Comparison of ENCODE assay signal across 17 cellular contexts in the genomic region with DNA sequence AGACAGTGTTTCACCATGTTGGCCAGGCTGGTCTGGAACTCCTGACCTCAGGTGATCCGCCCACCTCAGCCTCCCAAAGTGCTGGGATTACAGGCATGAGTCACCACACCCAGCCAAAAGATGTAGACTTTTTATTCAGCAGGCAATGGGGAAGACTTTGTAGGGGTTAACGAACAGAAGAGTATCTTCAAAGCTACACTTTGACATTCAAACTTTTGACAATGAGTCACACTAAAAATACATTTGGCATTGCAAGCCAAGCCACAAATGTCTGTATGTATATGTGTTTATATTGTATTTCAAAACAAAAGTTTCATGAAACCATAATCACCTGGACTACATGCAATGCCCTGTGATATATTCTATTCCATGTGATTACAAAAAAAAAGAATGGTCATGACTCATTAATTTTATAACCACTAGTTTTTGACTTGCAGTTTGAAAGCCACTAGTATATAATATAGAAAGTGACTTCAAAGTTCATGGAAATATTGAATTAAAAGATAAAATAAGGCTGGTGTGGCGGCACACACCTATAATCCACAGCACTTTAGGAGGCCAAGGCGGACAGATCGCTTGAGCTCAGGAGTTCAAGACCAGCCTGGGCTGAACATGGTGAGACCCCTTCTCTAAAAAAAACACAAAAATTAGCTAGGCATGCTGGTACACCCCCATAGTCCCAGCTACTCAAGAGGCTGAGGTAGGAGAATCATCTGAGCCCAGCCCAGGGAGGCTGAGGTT. TPM values are rescaled to one million over a fixed set of nuclear protein-coding genes. Genes with fewer than 3 reads are reported as not detected.
DNase-seq lines count a peak whose midpoint lies in the region; ATAC-seq, FAIRE-seq and TF ChIP-seq lines count a peak whose summit lies in the region.
"Had no signal": no experiment of that assay in that cellular context is flagged by ENCODE, and none has a peak within 500 bp of the region (broad histone marks: within the 10 kb centered on the region; RNA-seq: fewer than 3 reads in every experiment).

No MANE protein-coding gene starts in this region.

- CTCF ChIA-PET in activated naive CD4-positive, alpha-beta T cell treated with anti-CD3 and anti-CD28 coated beads for 36 hours (lab: Charles Lee) = interaction anchor here (0.6 to 1.8 kb wide), 4 partner anchors 13 to 172 kb away, joined by 3 to 9 read pairs (median 4); no protein-coding TSS in a partner anchor

- intact Hi-C loops in activated naive CD4-positive, alpha-beta T cell treated with anti-CD3 and anti-CD28 coated beads for 36 hours (cut with micrococcal nuclease) = loop anchor here (1.0 kb wide), 2 partner anchors 8 to 17 kb away; a partner anchor contains a TSS
- intact Hi-C loops in stomach (cut with DNase I; ENCODE audit: low total_unique reads) = no loop called here

- H3K27ac ChIP-seq in stomach = no peak overlapping the region
- H3K27ac ChIP-seq: adrenal gland, dorsolateral prefrontal cortex, gastroesophageal sphincter, ovary, upper lobe of right lung had no signal

- no peaks in the 10 kb centered on the region for H3K9me3 ChIP-seq in stomach
- H3K9me3 ChIP-seq: adrenal gland, gastroesophageal sphincter, ovary, upper lobe of right lung had no signal

- H3K4me1 ChIP-seq in stomach = no peaks in the 10 kb centered on the region
- H3K4me1 ChIP-seq: adrenal gland, gastroesophageal sphincter, upper lobe of right lung had no signal

- H3K27me3 ChIP-seq in bronchial epithelial cell (ENCODE audit: control insufficient read depth, insufficient read depth, low read length) = no peaks in the 10 kb centered on the region
- H3K27me3 ChIP-seq in stomach = no peaks in the 10 kb centered on the region
- H3K27me3 ChIP-seq: adrenal gland, dorsolateral prefrontal cortex, gastroesophageal sphincter, ovary, upper lobe of right lung had no signal

- peaks cover 52% of the 10 kb centered on the region for H3K36me3 Mint-ChIP-seq in activated naive CD4-positive, alpha-beta T cell treated with anti-CD3 and anti-CD28 coated beads for 36 hours (ENCODE audit: low read depth)
- H3K36me3 Mint-ChIP-seq in stimulated activated effector memory CD8-positive, alpha-beta T cell treated with anti-CD3 and anti-CD28 coated beads, Interleukin-12 subunit alpha, Interleukin-12 subunit beta, amount 100 ng/mL, for 72 hours = peaks cover 100% of the 10 kb centered on the region

- WGBS in stomach, 5 donors = 85 to 92% (median 87%) methylated on average over 5 of the region's 5 CpGs

- peaks cover 39% of the 10 kb centered on the region for H3K4me1 Mint-ChIP-seq in activated naive CD4-positive, alpha-beta T cell treated with anti-CD3 and anti-CD28 coated beads for 36 hours (ENCODE audit: low read depth)
- peaks cover 21% of the 10 kb centered on the region for H3K4me1 Mint-ChIP-seq in stimulated activated effector memory CD8-positive, alpha-beta T cell treated with anti-CD3 and anti-CD28 coated beads, Interleukin-12 subunit alpha, Interleukin-12 subunit beta, amount 100 ng/mL, for 72 hours

- TF ChIP-seq CTCF in bronchial epithelial cell (IDR thresholded peaks at IDR 0.05; ENCODE audit: insufficient read depth, low read length, severe bottlenecking) (no peak), stomach (IDR thresholded peaks at IDR 0.05) (no peak)

- no peaks in the 10 kb centered on the region for H3K27me3 Mint-ChIP-seq in activated naive CD4-positive, alpha-beta T cell treated with anti-CD3 and anti-CD28 coated beads for 36 hours (ENCODE audit: low read depth)

- no peaks in the 10 kb centered on the region for H3K9me3 Mint-ChIP-seq in activated naive CD4-positive, alpha-beta T cell treated with anti-CD3 and anti-CD28 coated beads for 36 hours
- no peaks in the 10 kb centered on the region for H3K9me3 Mint-ChIP-seq in stimulated activated effector memory CD8-positive, alpha-beta T cell treated with anti-CD3 and anti-CD28 coated beads, Interleukin-12 subunit alpha, Interleukin-12 subunit beta, amount 100 ng/mL, for 72 hours

- no peak for DNase-seq in activated naive CD4-positive, alpha-beta T cell treated with anti-CD3 and anti-CD28 coated beads for 36 hours
- DNase-seq in activated naive CD4-positive, alpha-beta T cell treated with anti-CD3 and anti-CD28 coated beads, Interleukin-2, amount 50 U/mL, for 16 hours = no peak
- DNase-seq in SW480 (ENCODE audit: low spot score) = peak; percentile 59
- DNase-seq in bronchial epithelial cell (ENCODE audit: low read depth) = peak; percentile 36
- peak in 1 of 2 donors; percentile 49 for DNase-seq in stimulated activated effector memory CD8-positive, alpha-beta T cell treated with anti-CD3 and anti-CD28 coated beads, Interleukin-12 subunit alpha, Interleukin-12 subunit beta, amount 100 ng/mL, for 72 hours (ENCODE audit: low spot score in 2 of 2)
- no peak for DNase-seq in NCI-H1930 (lab: John Stamatoyannopoulos, UW)
- no peak for DNase-seq in stomach
- DNase-seq in dermis blood vessel endothelial cell = no peak
- DNase-seq: adrenal gland, DMS53, dorsolateral prefrontal cortex, NCI-H1105 treated with DMSO at 0.1 percent for 48 hours, NCI-H446, OCI-M1, ovary, upper lobe of right lung had no signal

- peak; percentile 70 for ATAC-seq in stimulated activated effector memory CD8-positive, alpha-beta T cell treated with anti-CD3 and anti-CD28 coated beads, Interleukin-12 subunit alpha, Interleukin-12 subunit beta, amount 100 ng/mL, for 72 hours
- ATAC-seq: gastroesophageal sphincter, upper lobe of right lung had no signal

- H3K4me3 ChIP-seq in bronchial epithelial cell (ENCODE audit: low read depth, low read length) (no peak overlapping the region), stomach (no peak overlapping the region)
- H3K4me3 ChIP-seq: adrenal gland, dorsolateral prefrontal cortex, gastroesophageal sphincter, ovary, upper lobe of right lung had no signal

- H3K4me3 Mint-ChIP-seq in activated naive CD4-positive, alpha-beta T cell treated with anti-CD3 and anti-CD28 coated beads for 36 hours = no peak overlapping the region
- no peak overlapping the region for H3K4me3 Mint-ChIP-seq in stimulated activated effector memory CD8-positive, alpha-beta T cell treated with anti-CD3 and anti-CD28 coated beads, Interleukin-12 subunit alpha, Interleukin-12 subunit beta, amount 100 ng/mL, for 72 hours

- TF ChIP-seq POLR2A in stomach (IDR thresholded peaks at IDR 0.05) = no peak

- peak overlapping the region; percentile 72 for H3K27ac Mint-ChIP-seq in activated naive CD4-positive, alpha-beta T cell treated with anti-CD3 and anti-CD28 coated beads for 36 hours
- H3K27ac Mint-ChIP-seq in stimulated activated effector memory CD8-positive, alpha-beta T cell treated with anti-CD3 and anti-CD28 coated beads, Interleukin-12 subunit alpha, Interleukin-12 subunit beta, amount 100 ng/mL, for 72 hours = peak overlapping the region; percentile 74

- no peak for TF ChIP-seq EP300 in stomach (IDR thresholded peaks at IDR 0.05)

- H3K36me3 ChIP-seq in bronchial epithelial cell (ENCODE audit: control insufficient read depth, insufficient read depth, low read length) (peaks cover 13% of the 10 kb centered on the region), stomach (peaks cover 0 to 100% (median 96%) of the 10 kb centered on the region in 4 donors)
- H3K36me3 ChIP-seq: ovary had no signal

- FAIRE-seq in bronchial epithelial cell (lab: Jason Lieb, UNC) = no peak

RNA-seq across cellular contexts. Expression of a gene that starts 8.3 kb away (rescaled TPM):
- total RNA-seq in activated naive CD4-positive, alpha-beta T cell treated with anti-CD3 and anti-CD28 coated beads for 36 hours = 10 to 100 TPM; 47.4 to 48.4 TPM
- 17.3 and 24.0 TPM in 2 replicates for total RNA-seq in bronchial epithelial cell
- 10 to 100 TPM in 2 of 5 donors, 1 to 10 TPM in 3; 2.0 to 19.1 (median 7.0) TPM for total RNA-seq in stomach
- 10 to 100 TPM; 11.5 to 13.8 (median 13.6) TPM for polyA plus RNA-seq in stomach
- total RNA-seq in dermis blood vessel endothelial cell = 51.4 and 83.0 TPM in 2 replicates

RNA-seq across cellular contexts. Expression of a gene that starts 17.2 kb away (rescaled TPM):
- total RNA-seq in activated naive CD4-positive, alpha-beta T cell treated with anti-CD3 and anti-CD28 coated beads for 36 hours = 10 to 100 TPM; 54.8 to 57.2 TPM
- total RNA-seq in bronchial epithelial cell (22.4 and 23.9 TPM in 2 replicates), stomach (10 to 100 TPM in 4 of 5 donors, 1 to 10 TPM in 1; 9.0 to 37.5 (median 24.5) TPM), dermis blood vessel endothelial cell (131 and 188 TPM in 2 replicates)
- polyA plus RNA-seq in stomach = 1 to 10 TPM; 8.0 to 9.0 (median 8.1) TPM

Comparison
In these comparisons a context has a peak if more than half of its experiments do, and no peak if none do; other contexts are left out.
1. DNase-seq: peak in SW480 (single experiment) and bronchial epithelial cell (single experiment); none in activated naive CD4-positive, alpha-beta T cell treated with anti-CD3 and anti-CD28 coated beads for 36 hours (single experiment), activated naive CD4-positive, alpha-beta T cell treated with anti-CD3 and anti-CD28 coated beads, Interleukin-2, amount 50 U/mL, for 16 hours (single experiment), NCI-H1930 (0 of 2), stomach (single experiment) and dermis blood vessel endothelial cell (single experiment).